In genomic region chr11:72925656-72926055, GRCh38 we compare ENCODE assay signal across 1 cellular context.
TF ChIP-seq lines count a peak whose summit lies in the region.

No MANE protein-coding gene starts in this region.

TF ChIP-seq in GM23338, 12 proteins besides CTCF, POLR2A, EP300 and RAD21 (continued from another document):
- TF ChIP-seq REST (IDR thresholded peaks at IDR 0.05; ENCODE audit: unreplicated experiment) = no peak
- no peak for TF ChIP-seq EZH2phosphoT487 (IDR thresholded peaks at IDR 0.05; ENCODE audit: unreplicated experiment)
- no peak for TF ChIP-seq ZNF331 (CRISPR knock-in tag; IDR thresholded peaks at IDR 0.05; ENCODE audit: low read depth)
- TF ChIP-seq CREB1 (CRISPR knock-in tag; IDR thresholded peaks at IDR 0.05; ENCODE audit: low read depth) = no peak
- TF ChIP-seq EZH2 (IDR thresholded peaks at IDR 0.05; ENCODE audit: low read depth, unreplicated experiment) = no peak
- no peak for TF ChIP-seq ZNF462 (CRISPR knock-in tag; IDR thresholded peaks at IDR 0.05)
- no peak for TF ChIP-seq ETS1 (IDR thresholded peaks at IDR 0.05)
- no peak for TF ChIP-seq JUNB (IDR thresholded peaks at IDR 0.05; ENCODE audit: unreplicated experiment)
- no peak for TF ChIP-seq NANOG (IDR thresholded peaks at IDR 0.05; ENCODE audit: borderline replicate concordance)
- TF ChIP-seq ZNF114 (CRISPR knock-in tag; IDR thresholded peaks at IDR 0.05) = no peak
